Comparison of ENCODE assay signal across 1 cellular context in the genomic region with DNA sequence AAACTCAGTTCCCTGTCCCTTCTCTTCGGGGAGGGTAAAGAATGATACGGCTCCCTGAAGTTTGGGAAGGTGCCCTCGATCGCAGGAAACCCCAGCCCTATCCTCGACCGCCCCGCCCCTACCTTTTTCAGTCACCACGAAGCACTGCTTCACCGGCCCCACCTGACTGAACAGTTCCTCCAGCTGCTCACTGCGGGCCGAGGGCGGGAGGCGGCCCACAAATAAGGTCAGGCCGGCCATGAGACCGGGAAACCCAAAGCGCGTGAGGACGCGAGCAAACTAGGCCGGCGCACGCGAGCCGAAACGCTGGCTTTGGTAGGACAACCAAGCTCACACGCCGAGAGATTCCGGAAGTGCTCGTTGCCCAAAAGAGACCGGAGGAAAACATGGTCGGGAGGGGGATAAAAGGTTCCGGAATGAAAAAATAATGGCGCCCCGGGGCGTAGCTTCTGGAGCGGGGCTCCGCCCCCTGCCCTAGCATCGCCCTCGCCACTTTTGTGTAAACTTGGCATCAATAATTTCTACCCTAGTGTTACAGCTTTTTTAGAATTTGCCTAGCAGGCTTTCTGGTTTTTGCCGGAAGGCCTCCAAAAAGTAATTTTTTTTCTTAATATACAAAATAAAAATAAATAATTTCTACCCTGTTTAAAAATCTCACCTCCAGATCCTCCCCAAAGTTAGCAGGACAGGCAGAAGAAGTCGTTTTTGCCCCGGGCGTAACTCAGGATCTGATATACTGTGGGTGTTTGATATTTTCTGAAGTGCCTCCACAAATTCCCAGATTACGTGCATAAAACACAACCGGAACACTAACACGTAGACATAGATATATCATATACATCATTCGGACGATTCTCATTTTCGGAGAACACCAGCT.
TF ChIP-seq lines count a peak whose summit lies in the region.

RBM28 (minus strand) TSS at position 355 of the 877 bp plus-strand sequence; CDS start at position 240, 115 bp downstream.

TF ChIP-seq in GM23338, 12 proteins besides CTCF, POLR2A, EP300 and RAD21:
- TF ChIP-seq ETS1 (IDR thresholded peaks at IDR 0.05) = peak; percentile 56; the same call in 1 of the 2 replicates
- TF ChIP-seq, protein P1, sequence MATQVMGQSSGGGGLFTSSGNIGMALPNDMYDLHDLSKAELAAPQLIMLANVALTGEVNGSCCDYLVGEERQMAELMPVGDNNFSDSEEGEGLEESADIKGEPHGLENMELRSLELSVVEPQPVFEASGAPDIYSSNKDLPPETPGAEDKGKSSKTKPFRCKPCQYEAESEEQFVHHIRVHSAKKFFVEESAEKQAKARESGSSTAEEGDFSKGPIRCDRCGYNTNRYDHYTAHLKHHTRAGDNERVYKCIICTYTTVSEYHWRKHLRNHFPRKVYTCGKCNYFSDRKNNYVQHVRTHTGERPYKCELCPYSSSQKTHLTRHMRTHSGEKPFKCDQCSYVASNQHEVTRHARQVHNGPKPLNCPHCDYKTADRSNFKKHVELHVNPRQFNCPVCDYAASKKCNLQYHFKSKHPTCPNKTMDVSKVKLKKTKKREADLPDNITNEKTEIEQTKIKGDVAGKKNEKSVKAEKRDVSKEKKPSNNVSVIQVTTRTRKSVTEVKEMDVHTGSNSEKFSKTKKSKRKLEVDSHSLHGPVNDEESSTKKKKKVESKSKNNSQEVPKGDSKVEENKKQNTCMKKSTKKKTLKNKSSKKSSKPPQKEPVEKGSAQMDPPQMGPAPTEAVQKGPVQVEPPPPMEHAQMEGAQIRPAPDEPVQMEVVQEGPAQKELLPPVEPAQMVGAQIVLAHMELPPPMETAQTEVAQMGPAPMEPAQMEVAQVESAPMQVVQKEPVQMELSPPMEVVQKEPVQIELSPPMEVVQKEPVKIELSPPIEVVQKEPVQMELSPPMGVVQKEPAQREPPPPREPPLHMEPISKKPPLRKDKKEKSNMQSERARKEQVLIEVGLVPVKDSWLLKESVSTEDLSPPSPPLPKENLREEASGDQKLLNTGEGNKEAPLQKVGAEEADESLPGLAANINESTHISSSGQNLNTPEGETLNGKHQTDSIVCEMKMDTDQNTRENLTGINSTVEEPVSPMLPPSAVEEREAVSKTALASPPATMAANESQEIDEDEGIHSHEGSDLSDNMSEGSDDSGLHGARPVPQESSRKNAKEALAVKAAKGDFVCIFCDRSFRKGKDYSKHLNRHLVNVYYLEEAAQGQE (IDR thresholded peaks at IDR 0.05; ENCODE audit: unreplicated experiment) = no peak
- no peak for TF ChIP-seq STAT1 (IDR thresholded peaks at IDR 0.05; ENCODE audit: unreplicated experiment)
- peak; percentile 75 for TF ChIP-seq CREB1 (CRISPR knock-in tag; IDR thresholded peaks at IDR 0.05; ENCODE audit: low read depth)
- TF ChIP-seq, protein P2, sequence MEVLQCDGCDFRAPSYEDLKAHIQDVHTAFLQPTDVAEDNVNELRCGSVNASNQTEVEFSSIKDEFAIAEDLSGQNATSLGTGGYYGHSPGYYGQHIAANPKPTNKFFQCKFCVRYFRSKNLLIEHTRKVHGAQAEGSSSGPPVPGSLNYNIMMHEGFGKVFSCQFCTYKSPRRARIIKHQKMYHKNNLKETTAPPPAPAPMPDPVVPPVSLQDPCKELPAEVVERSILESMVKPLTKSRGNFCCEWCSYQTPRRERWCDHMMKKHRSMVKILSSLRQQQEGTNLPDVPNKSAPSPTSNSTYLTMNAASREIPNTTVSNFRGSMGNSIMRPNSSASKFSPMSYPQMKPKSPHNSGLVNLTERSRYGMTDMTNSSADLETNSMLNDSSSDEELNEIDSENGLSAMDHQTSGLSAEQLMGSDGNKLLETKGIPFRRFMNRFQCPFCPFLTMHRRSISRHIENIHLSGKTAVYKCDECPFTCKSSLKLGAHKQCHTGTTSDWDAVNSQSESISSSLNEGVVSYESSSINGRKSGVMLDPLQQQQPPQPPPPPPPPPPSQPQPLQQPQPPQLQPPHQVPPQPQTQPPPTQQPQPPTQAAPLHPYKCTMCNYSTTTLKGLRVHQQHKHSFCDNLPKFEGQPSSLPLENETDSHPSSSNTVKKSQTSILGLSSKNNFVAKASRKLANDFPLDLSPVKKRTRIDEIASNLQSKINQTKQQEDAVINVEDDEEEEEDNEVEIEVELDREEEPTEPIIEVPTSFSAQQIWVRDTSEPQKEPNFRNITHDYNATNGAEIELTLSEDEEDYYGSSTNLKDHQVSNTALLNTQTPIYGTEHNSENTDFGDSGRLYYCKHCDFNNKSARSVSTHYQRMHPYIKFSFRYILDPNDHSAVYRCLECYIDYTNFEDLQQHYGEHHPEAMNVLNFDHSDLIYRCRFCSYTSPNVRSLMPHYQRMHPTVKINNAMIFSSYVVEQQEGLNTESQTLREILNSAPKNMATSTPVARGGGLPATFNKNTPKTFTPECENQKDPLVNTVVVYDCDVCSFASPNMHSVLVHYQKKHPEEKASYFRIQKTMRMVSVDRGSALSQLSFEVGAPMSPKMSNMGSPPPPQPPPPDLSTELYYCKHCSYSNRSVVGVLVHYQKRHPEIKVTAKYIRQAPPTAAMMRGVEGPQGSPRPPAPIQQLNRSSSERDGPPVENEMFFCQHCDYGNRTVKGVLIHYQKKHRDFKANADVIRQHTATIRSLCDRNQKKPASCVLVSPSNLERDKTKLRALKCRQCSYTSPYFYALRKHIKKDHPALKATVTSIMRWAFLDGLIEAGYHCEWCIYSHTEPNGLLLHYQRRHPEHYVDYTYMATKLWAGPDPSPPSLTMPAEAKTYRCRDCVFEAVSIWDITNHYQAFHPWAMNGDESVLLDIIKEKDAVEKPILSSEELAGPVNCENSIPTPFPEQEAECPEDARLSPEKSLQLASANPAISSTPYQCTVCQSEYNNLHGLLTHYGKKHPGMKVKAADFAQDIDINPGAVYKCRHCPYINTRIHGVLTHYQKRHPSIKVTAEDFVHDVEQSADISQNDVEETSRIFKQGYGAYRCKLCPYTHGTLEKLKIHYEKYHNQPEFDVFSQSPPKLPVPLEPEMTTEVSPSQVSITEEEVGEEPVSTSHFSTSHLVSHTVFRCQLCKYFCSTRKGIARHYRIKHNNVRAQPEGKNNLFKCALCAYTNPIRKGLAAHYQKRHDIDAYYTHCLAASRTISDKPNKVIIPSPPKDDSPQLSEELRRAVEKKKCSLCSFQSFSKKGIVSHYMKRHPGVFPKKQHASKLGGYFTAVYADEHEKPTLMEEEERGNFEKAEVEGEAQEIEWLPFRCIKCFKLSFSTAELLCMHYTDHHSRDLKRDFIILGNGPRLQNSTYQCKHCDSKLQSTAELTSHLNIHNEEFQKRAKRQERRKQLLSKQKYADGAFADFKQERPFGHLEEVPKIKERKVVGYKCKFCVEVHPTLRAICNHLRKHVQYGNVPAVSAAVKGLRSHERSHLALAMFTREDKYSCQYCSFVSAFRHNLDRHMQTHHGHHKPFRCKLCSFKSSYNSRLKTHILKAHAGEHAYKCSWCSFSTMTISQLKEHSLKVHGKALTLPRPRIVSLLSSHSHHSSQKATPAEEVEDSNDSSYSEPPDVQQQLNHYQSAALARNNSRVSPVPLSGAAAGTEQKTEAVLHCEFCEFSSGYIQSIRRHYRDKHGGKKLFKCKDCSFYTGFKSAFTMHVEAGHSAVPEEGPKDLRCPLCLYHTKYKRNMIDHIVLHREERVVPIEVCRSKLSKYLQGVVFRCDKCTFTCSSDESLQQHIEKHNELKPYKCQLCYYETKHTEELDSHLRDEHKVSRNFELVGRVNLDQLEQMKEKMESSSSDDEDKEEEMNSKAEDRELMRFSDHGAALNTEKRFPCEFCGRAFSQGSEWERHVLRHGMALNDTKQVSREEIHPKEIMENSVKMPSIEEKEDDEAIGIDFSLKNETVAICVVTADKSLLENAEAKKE (CRISPR knock-in tag; IDR thresholded peaks at IDR 0.05) = no peak
- peak; percentile 97 for TF ChIP-seq POLR2AphosphoS5 (IDR thresholded peaks at IDR 0.05; ENCODE audit: low read depth)
